Comparison of ENCODE assay signal across 21 cellular contexts in genomic region chr2:149629003-149629402, GRCh38.
"Had no signal": no experiment of that assay in that cellular context is flagged by ENCODE, and none has a peak within 500 bp of the region (broad histone marks: within the 10 kb centered on the region; RNA-seq: fewer than 3 reads in every experiment).

No MANE protein-coding gene starts in this region.

- H3K4me3 ChIP-seq: heart right ventricle, lower lobe of right lung, mucosa of descending colon, sigmoid colon, testis, vagina had no signal

- ATAC-seq: activated naive CD4-positive, alpha-beta T cell treated with anti-CD3 and anti-CD28 coated beads, Interleukin-2, amount 50 U/mL, for 72 hours; heart right ventricle; lower lobe of right lung; mucosa of descending colon; naive thymus-derived CD4-positive, alpha-beta T cell; stimulated activated naive B cell treated with anti-CD40 and anti-IgM and Interleukin-4, amounts not matched to agents 10 μg/mL and 1 μg/mL and 100 μg/mL, for 72 hours had no signal

- DNase-seq: activated gamma-delta T cell treated with Interleukin-2 at 50 U/mL for 16 hours; activated T-cell treated with anti-CD3 and anti-CD28 coated beads, Interleukin-2, amount 50 U/mL, for 1 hour; aorta; central memory CD4-positive, alpha-beta T cell; dermis blood vessel endothelial cell; effector CD8-positive, alpha-beta T cell; heart right ventricle; islet precursor cell; lower lobe of right lung; mesendoderm; mucosa of descending colon; naive thymus-derived CD4-positive, alpha-beta T cell; occipital lobe; sigmoid colon; stimulated activated CD4-positive, alpha-beta T cell treated with anti-CD3 and anti-CD28 coated beads, Interleukin-2, amount 100 ng/mL, for 48 hours; stimulated activated CD8-positive, alpha-beta memory T cell treated with anti-CD3 and anti-CD28 coated beads, Interleukin-4, amount 100 ng/mL, for 48 hours; stimulated activated naive B cell treated with anti-CD40 and anti-IgM and Interleukin-4, amounts not matched to agents 10 μg/mL and 1 μg/mL and 100 μg/mL, for 72 hours; T-helper 9 cell; testis had no signal
